In the genomic region with DNA sequence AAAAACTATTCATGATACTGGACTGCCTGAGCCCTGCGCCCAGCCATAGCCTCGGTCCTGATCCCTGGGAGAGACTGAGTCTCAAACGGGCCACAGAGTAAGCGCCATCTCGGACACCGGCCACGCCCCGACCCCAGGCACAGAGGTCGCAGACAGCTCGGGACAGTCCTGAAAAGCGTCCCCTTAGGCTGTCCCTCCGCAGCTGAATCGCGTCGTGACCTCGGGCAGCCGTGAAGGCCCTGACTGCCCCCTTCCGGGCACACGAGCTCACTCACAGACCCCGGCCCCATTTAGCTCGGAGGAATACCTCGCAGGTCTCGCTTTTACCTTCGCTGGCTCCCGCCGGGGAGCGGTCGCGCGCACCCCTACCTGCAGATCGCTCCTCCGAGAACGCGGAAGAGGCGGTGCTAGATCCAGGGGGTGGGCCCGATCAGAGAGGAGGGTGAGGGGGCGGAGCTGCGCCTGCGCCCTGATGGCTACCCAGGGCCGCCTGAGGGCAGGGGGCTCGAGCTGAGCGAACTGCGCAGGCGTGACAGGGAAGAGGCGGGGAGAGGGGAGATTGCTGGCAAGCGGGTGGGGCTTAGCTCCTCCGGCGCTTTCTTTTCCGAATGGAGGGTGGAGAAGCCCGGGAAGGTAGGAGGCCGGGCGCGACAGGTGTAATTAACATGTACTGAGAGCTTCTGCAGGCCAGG, we compare ENCODE assay signal across 1 cellular context.
TF ChIP-seq lines count a peak whose summit lies in the region.

A gene (minus strand): TSS at position 411 of the 692 bp plus-strand sequence. CDS start 20,941 bp downstream, outside the sequence.

TF ChIP-seq in K562, 482 proteins besides CTCF, POLR2A, EP300 and RAD21 (continued from another document and continues in another):
- TF ChIP-seq, protein P1, sequence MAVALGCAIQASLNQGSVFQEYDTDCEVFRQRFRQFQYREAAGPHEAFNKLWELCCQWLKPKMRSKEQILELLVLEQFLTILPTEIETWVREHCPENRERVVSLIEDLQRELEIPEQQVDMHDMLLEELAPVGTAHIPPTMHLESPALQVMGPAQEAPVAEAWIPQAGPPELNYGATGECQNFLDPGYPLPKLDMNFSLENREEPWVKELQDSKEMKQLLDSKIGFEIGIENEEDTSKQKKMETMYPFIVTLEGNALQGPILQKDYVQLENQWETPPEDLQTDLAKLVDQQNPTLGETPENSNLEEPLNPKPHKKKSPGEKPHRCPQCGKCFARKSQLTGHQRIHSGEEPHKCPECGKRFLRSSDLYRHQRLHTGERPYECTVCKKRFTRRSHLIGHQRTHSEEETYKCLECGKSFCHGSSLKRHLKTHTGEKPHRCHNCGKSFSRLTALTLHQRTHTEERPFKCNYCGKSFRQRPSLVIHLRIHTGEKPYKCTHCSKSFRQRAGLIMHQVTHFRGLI (CRISPR knock-in tag; IDR thresholded peaks at IDR 0.05) = no peak
- TF ChIP-seq XRCC5 (IDR thresholded peaks at IDR 0.05; ENCODE audit: low read depth, low read length) (no peak), BHLHE40 (IDR thresholded peaks at IDR 0.05; ENCODE audit: low read length) (peak; percentile 20; the same call in 1 of the 2 replicates), SUPT5H (IDR thresholded peaks at IDR 0.05) (peak; percentile 98), MEIS2 (IDR thresholded peaks at IDR 0.05; ENCODE audit: partially characterized antibody) (peak; percentile 95), KDM4B (IDR thresholded peaks at IDR 0.05; ENCODE audit: borderline replicate concordance in 2 of 2, low read depth in 1 of 2) (no peak), ELF1 (tag; IDR thresholded peaks at IDR 0.05) (peak; percentile 89), RBFOX2 (IDR thresholded peaks at IDR 0.05; ENCODE audit: low read depth, low read length) (peak; percentile 93), MAZ (CRISPR knock-in tag; conservative IDR thresholded peaks at IDR 0.05 in 1 of 2, IDR thresholded peaks at IDR 0.05 in 1 of 2) (peak; percentile 87 to 91), MCM7 (IDR thresholded peaks at IDR 0.05) (no peak), ZBTB1 (CRISPR knock-in tag; IDR thresholded peaks at IDR 0.05; ENCODE audit: borderline replicate concordance, low read depth) (no peak), MTA3 (IDR thresholded peaks at IDR 0.05; ENCODE audit: borderline replicate concordance) (peak; percentile 86; the same call in 1 of the 2 replicates), ZFX (CRISPR knock-in tag; IDR thresholded peaks at IDR 0.05) (peak; percentile 13; the same call in 1 of the 2 replicates), POLR2B (IDR thresholded peaks at IDR 0.05; ENCODE audit: low read depth, partially characterized antibody) (peak; percentile 97), TRIM28 (IDR thresholded peaks at IDR 0.05) (peak; percentile 65; the same call in 1 of the 2 replicates), GABPB1 (CRISPR knock-in tag; IDR thresholded peaks at IDR 0.05) (peak; percentile 64; the same call in 1 of the 2 replicates), ELF2 (CRISPR knock-in tag; IDR thresholded peaks at IDR 0.05) (peak; percentile 88), ZNF316 (IDR thresholded peaks at IDR 0.05) (peak; percentile 88), ATF7 (IDR thresholded peaks at IDR 0.05) (peak; percentile 85), FOXK1 (CRISPR knock-in tag; IDR thresholded peaks at IDR 0.05; ENCODE audit: borderline replicate concordance) (0 out of 2 replicates have a peak, but pooled peaks have one; percentile 22), EGR1 (conservative IDR thresholded peaks at IDR 0.05) (peak; percentile 88), ZKSCAN1 (IDR thresholded peaks at IDR 0.05; ENCODE audit: low read depth, low read length) (peak; percentile 33; the same call in 1 of the 2 replicates), HMGN3 (IDR thresholded peaks at IDR 0.05; ENCODE audit: borderline replicate concordance, extremely low read depth, insufficient read length, low read depth, low read length) (peak; percentile 79), GATA2 (CRISPR knock-in tag; IDR thresholded peaks at IDR 0.05) (no peak), ZNF3 (CRISPR knock-in tag; IDR thresholded peaks at IDR 0.05) (no peak)
- TF ChIP-seq, protein P2, sequence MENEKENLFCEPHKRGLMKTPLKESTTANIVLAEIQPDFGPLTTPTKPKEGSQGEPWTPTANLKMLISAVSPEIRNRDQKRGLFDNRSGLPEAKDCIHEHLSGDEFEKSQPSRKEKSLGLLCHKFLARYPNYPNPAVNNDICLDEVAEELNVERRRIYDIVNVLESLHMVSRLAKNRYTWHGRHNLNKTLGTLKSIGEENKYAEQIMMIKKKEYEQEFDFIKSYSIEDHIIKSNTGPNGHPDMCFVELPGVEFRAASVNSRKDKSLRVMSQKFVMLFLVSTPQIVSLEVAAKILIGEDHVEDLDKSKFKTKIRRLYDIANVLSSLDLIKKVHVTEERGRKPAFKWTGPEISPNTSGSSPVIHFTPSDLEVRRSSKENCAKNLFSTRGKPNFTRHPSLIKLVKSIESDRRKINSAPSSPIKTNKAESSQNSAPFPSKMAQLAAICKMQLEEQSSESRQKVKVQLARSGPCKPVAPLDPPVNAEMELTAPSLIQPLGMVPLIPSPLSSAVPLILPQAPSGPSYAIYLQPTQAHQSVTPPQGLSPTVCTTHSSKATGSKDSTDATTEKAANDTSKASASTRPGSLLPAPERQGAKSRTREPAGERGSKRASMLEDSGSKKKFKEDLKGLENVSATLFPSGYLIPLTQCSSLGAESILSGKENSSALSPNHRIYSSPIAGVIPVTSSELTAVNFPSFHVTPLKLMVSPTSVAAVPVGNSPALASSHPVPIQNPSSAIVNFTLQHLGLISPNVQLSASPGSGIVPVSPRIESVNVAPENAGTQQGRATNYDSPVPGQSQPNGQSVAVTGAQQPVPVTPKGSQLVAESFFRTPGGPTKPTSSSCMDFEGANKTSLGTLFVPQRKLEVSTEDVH (IDR thresholded peaks at IDR 0.05; ENCODE audit: low read depth, partially characterized antibody) = peak; percentile 38
- TF ChIP-seq, protein P3, sequence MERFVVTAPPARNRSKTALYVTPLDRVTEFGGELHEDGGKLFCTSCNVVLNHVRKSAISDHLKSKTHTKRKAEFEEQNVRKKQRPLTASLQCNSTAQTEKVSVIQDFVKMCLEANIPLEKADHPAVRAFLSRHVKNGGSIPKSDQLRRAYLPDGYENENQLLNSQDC (CRISPR knock-in tag; IDR thresholded peaks at IDR 0.05) = peak; percentile 49; the same call in 1 of the 2 replicates
- TF ChIP-seq, protein P4, sequence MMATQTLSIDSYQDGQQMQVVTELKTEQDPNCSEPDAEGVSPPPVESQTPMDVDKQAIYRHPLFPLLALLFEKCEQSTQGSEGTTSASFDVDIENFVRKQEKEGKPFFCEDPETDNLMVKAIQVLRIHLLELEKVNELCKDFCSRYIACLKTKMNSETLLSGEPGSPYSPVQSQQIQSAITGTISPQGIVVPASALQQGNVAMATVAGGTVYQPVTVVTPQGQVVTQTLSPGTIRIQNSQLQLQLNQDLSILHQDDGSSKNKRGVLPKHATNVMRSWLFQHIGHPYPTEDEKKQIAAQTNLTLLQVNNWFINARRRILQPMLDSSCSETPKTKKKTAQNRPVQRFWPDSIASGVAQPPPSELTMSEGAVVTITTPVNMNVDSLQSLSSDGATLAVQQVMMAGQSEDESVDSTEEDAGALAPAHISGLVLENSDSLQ (IDR thresholded peaks at IDR 0.05) = peak; percentile 5; the same call in 1 of the 2 replicates
- TF ChIP-seq, protein P5, sequence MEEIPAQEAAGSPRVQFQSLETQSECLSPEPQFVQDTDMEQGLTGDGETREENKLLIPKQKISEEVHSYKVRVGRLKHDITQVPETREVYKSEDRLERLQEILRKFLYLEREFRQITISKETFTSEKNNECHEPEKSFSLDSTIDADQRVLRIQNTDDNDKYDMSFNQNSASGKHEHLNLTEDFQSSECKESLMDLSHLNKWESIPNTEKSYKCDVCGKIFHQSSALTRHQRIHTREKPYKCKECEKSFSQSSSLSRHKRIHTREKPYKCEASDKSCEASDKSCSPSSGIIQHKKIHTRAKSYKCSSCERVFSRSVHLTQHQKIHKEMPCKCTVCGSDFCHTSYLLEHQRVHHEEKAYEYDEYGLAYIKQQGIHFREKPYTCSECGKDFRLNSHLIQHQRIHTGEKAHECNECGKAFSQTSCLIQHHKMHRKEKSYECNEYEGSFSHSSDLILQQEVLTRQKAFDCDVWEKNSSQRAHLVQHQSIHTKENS (CRISPR knock-in tag; IDR thresholded peaks at IDR 0.05) = no peak
- TF ChIP-seq, protein P6, sequence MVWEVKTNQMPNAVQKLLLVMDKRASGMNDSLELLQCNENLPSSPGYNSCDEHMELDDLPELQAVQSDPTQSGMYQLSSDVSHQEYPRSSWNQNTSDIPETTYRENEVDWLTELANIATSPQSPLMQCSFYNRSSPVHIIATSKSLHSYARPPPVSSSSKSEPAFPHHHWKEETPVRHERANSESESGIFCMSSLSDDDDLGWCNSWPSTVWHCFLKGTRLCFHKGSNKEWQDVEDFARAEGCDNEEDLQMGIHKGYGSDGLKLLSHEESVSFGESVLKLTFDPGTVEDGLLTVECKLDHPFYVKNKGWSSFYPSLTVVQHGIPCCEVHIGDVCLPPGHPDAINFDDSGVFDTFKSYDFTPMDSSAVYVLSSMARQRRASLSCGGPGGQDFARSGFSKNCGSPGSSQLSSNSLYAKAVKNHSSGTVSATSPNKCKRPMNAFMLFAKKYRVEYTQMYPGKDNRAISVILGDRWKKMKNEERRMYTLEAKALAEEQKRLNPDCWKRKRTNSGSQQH (CRISPR knock-in tag; IDR thresholded peaks at IDR 0.05) = peak; percentile 70; the same call in 1 of the 2 replicates
- TF ChIP-seq, protein P7, sequence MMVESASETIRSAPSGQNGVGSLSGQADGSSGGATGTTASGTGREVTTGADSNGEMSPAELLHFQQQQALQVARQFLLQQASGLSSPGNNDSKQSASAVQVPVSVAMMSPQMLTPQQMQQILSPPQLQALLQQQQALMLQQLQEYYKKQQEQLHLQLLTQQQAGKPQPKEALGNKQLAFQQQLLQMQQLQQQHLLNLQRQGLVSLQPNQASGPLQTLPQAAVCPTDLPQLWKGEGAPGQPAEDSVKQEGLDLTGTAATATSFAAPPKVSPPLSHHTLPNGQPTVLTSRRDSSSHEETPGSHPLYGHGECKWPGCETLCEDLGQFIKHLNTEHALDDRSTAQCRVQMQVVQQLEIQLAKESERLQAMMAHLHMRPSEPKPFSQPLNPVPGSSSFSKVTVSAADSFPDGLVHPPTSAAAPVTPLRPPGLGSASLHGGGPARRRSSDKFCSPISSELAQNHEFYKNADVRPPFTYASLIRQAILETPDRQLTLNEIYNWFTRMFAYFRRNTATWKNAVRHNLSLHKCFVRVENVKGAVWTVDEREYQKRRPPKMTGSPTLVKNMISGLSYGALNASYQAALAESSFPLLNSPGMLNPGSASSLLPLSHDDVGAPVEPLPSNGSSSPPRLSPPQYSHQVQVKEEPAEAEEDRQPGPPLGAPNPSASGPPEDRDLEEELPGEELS (CRISPR knock-in tag; IDR thresholded peaks at IDR 0.05; ENCODE audit: borderline replicate concordance) = 0 out of 2 replicates have a peak, but pooled peaks have one; percentile 54
- TF ChIP-seq, protein P8, sequence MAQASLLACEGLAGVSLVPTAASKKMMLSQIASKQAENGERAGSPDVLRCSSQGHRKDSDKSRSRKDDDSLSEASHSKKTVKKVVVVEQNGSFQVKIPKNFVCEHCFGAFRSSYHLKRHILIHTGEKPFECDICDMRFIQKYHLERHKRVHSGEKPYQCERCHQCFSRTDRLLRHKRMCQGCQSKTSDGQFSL (CRISPR knock-in tag; IDR thresholded peaks at IDR 0.05) = peak; percentile 51; the same call in 1 of the 2 replicates
- TF ChIP-seq, protein P8 (tag; IDR thresholded peaks at IDR 0.05) = no peak
- TF ChIP-seq, protein P9, sequence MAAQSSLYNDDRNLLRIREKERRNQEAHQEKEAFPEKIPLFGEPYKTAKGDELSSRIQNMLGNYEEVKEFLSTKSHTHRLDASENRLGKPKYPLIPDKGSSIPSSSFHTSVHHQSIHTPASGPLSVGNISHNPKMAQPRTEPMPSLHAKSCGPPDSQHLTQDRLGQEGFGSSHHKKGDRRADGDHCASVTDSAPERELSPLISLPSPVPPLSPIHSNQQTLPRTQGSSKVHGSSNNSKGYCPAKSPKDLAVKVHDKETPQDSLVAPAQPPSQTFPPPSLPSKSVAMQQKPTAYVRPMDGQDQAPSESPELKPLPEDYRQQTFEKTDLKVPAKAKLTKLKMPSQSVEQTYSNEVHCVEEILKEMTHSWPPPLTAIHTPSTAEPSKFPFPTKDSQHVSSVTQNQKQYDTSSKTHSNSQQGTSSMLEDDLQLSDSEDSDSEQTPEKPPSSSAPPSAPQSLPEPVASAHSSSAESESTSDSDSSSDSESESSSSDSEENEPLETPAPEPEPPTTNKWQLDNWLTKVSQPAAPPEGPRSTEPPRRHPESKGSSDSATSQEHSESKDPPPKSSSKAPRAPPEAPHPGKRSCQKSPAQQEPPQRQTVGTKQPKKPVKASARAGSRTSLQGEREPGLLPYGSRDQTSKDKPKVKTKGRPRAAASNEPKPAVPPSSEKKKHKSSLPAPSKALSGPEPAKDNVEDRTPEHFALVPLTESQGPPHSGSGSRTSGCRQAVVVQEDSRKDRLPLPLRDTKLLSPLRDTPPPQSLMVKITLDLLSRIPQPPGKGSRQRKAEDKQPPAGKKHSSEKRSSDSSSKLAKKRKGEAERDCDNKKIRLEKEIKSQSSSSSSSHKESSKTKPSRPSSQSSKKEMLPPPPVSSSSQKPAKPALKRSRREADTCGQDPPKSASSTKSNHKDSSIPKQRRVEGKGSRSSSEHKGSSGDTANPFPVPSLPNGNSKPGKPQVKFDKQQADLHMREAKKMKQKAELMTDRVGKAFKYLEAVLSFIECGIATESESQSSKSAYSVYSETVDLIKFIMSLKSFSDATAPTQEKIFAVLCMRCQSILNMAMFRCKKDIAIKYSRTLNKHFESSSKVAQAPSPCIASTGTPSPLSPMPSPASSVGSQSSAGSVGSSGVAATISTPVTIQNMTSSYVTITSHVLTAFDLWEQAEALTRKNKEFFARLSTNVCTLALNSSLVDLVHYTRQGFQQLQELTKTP (IDR thresholded peaks at IDR 0.05; ENCODE audit: low read depth in 1 of 2, partially characterized antibody in 2 of 2) = peak in 1 of 2 experiments; percentile 27
